18 cellular contexts compared by ENCODE assay signal in genomic region chr6:51182884-51183283, GRCh38.
"Had no signal": no experiment of that assay in that cellular context is flagged by ENCODE, and none has a peak within 500 bp of the region (broad histone marks: within the 10 kb centered on the region; RNA-seq: fewer than 3 reads in every experiment).

No MANE protein-coding gene starts in this region.

- H3K9me3 ChIP-seq: prostate gland, right atrium auricular region, tibial nerve had no signal

- H3K4me3 ChIP-seq: neural progenitor cell, prostate gland, right atrium auricular region, tibial nerve had no signal

- H3K27ac ChIP-seq: brain microvascular endothelial cell, neural progenitor cell, prostate gland, right atrium auricular region, tibial nerve had no signal

- H3K36me3 ChIP-seq: brain microvascular endothelial cell, neural progenitor cell, prostate gland, right atrium auricular region, tibial nerve had no signal

- ATAC-seq: activated CD8-positive, alpha-beta T cell treated with anti-CD3 and anti-CD28 coated beads for 36 hours; naive thymus-derived CD4-positive, alpha-beta T cell had no signal

- DNase-seq: activated CD4-positive, alpha-beta T cell treated with anti-CD3 and anti-CD28 coated beads, Interleukin-2, amount 10 ng/mL, durations not matched to agents 24 days and 14 days; activated CD8-positive, alpha-beta T cell treated with anti-CD3 and anti-CD28 coated beads for 36 hours; activated effector memory CD4-positive, alpha-beta T cell treated with Interleukin-2 at 50 U/mL for 16 hours; activated naive CD4-positive, alpha-beta T cell treated with anti-CD3 and anti-CD28 coated beads, Interleukin-2, amount 50 U/mL, for 16 hours; activated T-cell treated with anti-CD3 and anti-CD28 coated beads, Interleukin-2, amount 50 U/mL, for 1 hour; aorta; brain microvascular endothelial cell; cortex of kidney; erythroblast; head of caudate nucleus; kidney glomerular epithelial cell; mesenchymal stem cell; naive thymus-derived CD4-positive, alpha-beta T cell; T-helper 9 cell had no signal

- H3K27me3 ChIP-seq: brain microvascular endothelial cell, neural progenitor cell, right atrium auricular region, tibial nerve had no signal

- H3K4me1 ChIP-seq: neural progenitor cell, prostate gland, right atrium auricular region, tibial nerve had no signal
